ENCODE assay signal across 8 cellular contexts in genomic region chr2:46776687-46777327, GRCh38.
DNase-seq lines count a peak whose midpoint lies in the region; ATAC-seq and TF ChIP-seq lines count a peak whose summit lies in the region.

No MANE protein-coding gene starts in this region.

- DNase-seq in AG08395 (ENCODE audit: low spot score) (peak; percentile 63), GM13977 (ENCODE audit: low spot score) (peak; percentile 71), NCI-H82 treated with DMSO at 0.1 percent for 48 hours (lab: John Stamatoyannopoulos, UW; ENCODE audit: unreplicated experiment) (peak; percentile 12), foreskin melanocyte (peak; percentile 45), renal cortical epithelial cell (ENCODE audit: low read depth) (peak; percentile 57)
- peak; percentile 33 for DNase-seq in activated T-cell treated with anti-CD3 and anti-CD28 coated beads, Interleukin-2, amount 50 U/mL, for 1 hour

- in situ Hi-C loops in GM13977 (cut with MboI; ENCODE audit: low pct_unique_long_range_greater_than_20kb, low sequenced_read_pairs, unreplicated experiment), result loop anchor here (10.0 kb wide), 1 partner anchor 122 kb away; no protein-coding TSS in a partner anchor

- peak; percentile 68 for TF ChIP-seq CTCF in GM13977 (IDR thresholded peaks at IDR 0.05; ENCODE audit: extremely low read depth, insufficient read depth, missing control alignments)

- ATAC-seq in HG02970 (IDR thresholded peaks at IDR 0.05; ENCODE audit: low FRiP score, unreplicated experiment) (no peak), HG03521 (IDR thresholded peaks at IDR 0.05; ENCODE audit: unreplicated experiment) (no peak)

Comparison
In these comparisons a context has a peak if more than half of its experiments do, and no peak if none do; other contexts are left out.
1. DNase-seq: peak in every context shown above with its lines; median percentile 71 in GM13977; 63 in AG08395; 57 in renal cortical epithelial cell; 45 in foreskin melanocyte; 33 in activated T-cell treated with anti-CD3 and anti-CD28 coated beads, Interleukin-2, amount 50 U/mL, for 1 hour; 12 in NCI-H82 treated with DMSO at 0.1 percent for 48 hours.